ENCODE assay signal across 15 cellular contexts in the genomic region with DNA sequence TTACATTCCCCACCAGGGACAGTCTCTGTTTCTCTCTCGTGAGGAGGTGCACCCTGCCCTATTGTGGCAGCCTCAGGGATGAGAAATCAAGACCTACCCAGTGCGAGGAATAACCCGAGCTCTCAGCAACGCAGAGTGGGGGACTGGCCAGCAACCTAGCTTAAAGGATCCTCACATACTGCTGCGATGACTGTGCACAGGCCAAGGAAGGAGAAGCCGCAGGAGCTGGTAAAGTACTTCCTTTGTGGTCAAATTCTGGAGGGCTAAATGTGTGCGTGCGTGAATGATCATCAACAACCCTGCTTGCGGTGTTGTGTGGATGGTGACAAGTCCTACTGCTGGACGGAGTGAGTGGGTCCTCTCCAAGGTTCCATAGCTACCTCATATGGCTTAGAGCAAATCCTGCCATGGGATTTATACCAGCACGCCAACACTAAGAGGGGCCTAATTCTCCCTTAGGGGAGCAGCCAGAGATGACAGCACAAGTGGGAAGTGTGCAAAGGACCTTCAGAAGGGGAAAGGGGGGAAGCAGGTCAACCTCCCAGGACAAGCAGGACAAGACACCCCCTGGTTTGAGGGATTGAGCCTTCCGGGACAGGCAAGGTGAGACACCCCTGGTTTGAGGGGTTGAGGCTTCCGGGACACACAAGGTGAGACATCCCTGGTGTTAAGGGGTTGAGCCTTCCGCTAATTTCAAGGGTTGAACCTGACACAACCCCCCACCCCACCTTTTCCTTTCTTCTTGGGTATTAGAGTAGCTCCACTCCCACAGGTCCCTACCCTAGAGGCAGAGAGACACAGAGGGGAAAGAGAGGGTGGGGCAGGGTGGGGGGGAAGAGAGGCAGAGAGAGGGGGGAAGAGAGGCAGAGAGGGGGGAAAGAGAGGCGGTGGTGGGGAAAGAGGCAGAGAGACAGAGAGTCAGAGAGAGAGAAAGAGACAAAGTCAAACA. TPM values are rescaled to one million over a fixed set of nuclear protein-coding genes. Genes with fewer than 3 reads are reported as not detected.
DNase-seq lines count a peak whose midpoint lies in the region; ATAC-seq and TF ChIP-seq lines count a peak whose summit lies in the region.
"Had no signal": no experiment of that assay in that cellular context is flagged by ENCODE, and none has a peak within 500 bp of the region (broad histone marks: within the 10 kb centered on the region; RNA-seq: fewer than 3 reads in every experiment).

No MANE protein-coding gene starts in this region.

- no peak overlapping the region; a peak in 1 of 5 replicates for H3K4me3 Mint-ChIP-seq in H9
- H3K4me3 Mint-ChIP-seq: neural crest cell; stimulated activated naive CD8-positive, alpha-beta T cell treated with anti-CD3 and anti-CD28 coated beads, Interleukin-15, Interleukin-2, amounts not matched to agents 100 ng/mL and 50 ng/mL, for 24 hours had no signal

- H3K27ac Mint-ChIP-seq in H9, result peak overlapping the region in 2 of 3 experiments; percentile 17 to 77; a peak in 3 of 7 replicates
- H3K27ac Mint-ChIP-seq: stimulated activated naive CD8-positive, alpha-beta T cell treated with anti-CD3 and anti-CD28 coated beads, Interleukin-15, Interleukin-2, amounts not matched to agents 100 ng/mL and 50 ng/mL, for 24 hours had no signal

- no peak overlapping the region for H3K23ac ChIP-seq in H9 (ENCODE audit: insufficient read length, low read depth, low read length)

- no peak overlapping the region for H3K4ac ChIP-seq in H9 (ENCODE audit: low read depth, low read length)

- in situ Hi-C loops in brain microvascular endothelial cell (cut with HindIII; ENCODE audit: low pct_ligation_motif_present, low sequenced_read_pairs), result no loop called here

- H4K5ac ChIP-seq in H9 (ENCODE audit: insufficient read length, low read depth, low read length), result no peak overlapping the region

- H3T11ph ChIP-seq in H9 (ENCODE audit: low read length), result no peak overlapping the region

- peaks cover 19% of the 10 kb centered on the region for H3K79me1 ChIP-seq in H9 (ENCODE audit: insufficient read depth, low read depth, low read length, poor library complexity, severe bottlenecking)

- no peak overlapping the region for H3K18ac ChIP-seq in H9 (ENCODE audit: insufficient read length, low read depth, low read length)

- TF ChIP-seq POLR2A in NB4 (IDR thresholded peaks at IDR 0.05; ENCODE audit: extremely low read depth, insufficient read length), result no peak
- no peak for TF ChIP-seq POLR2A in prostate gland (IDR thresholded peaks at IDR 0.05)

- no peak for DNase-seq in H9
- peak; percentile 56 for DNase-seq in NB4 (ENCODE audit: low read depth)
- DNase-seq in brain microvascular endothelial cell, result peak; percentile 83
- peak; percentile 13 for DNase-seq in retina
- DNase-seq in prostate gland (ENCODE audit: low spot score), result no peak
- DNase-seq: NCI-H2081 treated with DMSO at 0.1 percent for 48 hours; NK-92 treated with Interleukin-12 subunit alpha and Interleukin-12 subunit beta, amount 100 ng/mL, for 24 hours; SK-N-SH had no signal

- no peaks in the 10 kb centered on the region for H3K27me3 Mint-ChIP-seq in H9 (ENCODE audit: low read depth)
- H3K27me3 Mint-ChIP-seq: stimulated activated naive CD8-positive, alpha-beta T cell treated with anti-CD3 and anti-CD28 coated beads, Interleukin-15, Interleukin-2, amounts not matched to agents 100 ng/mL and 50 ng/mL, for 24 hours had no signal

- H3K36me3 ChIP-seq in brain microvascular endothelial cell (replicated peaks) (peaks cover 2% of the 10 kb centered on the region), prostate gland (no peaks in the 10 kb centered on the region)

- no peak overlapping the region for H3K27ac ChIP-seq in H9 (ENCODE audit: insufficient read length, low read depth, low read length)
- peak overlapping the region; percentile 56 for H3K27ac ChIP-seq in brain microvascular endothelial cell
- H3K27ac ChIP-seq in prostate gland, result no peak overlapping the region
- H3K27ac ChIP-seq: coronary artery, vagina had no signal

- H3K4me3 ChIP-seq in NB4 (ENCODE audit: low read depth, low read length) (no peak overlapping the region), brain microvascular endothelial cell (ENCODE audit: low read depth, low read length) (no peak overlapping the region), prostate gland (no peak overlapping the region)
- H3K4me3 ChIP-seq: coronary artery, vagina had no signal

- H3K56ac ChIP-seq in H9 (ENCODE audit: insufficient read length, low read depth, low read length), result no peak overlapping the region

- H2AFZ ChIP-seq in H9 (ENCODE audit: low read length), result no peak overlapping the region

- peaks cover 13 to 16% of the 10 kb centered on the region in 2 experiments for H3K9me3 Mint-ChIP-seq in H9
- H3K9me3 Mint-ChIP-seq: neural crest cell had no signal

- no peak overlapping the region for H2BK15ac ChIP-seq in H9 (ENCODE audit: low read depth, low read length)

- H4K8ac ChIP-seq in H9 (replicated peaks; ENCODE audit: insufficient read length, low read depth, low read length), result no peak overlapping the region

- H3K4me2 ChIP-seq in H9 (ENCODE audit: insufficient read depth, insufficient read length, low read length), result no peak overlapping the region
- H3K4me2 ChIP-seq: SK-N-SH had no signal

- H2BK120ac ChIP-seq in H9 (ENCODE audit: low read depth, low read length, poor library complexity, severe bottlenecking), result no peak overlapping the region

- H3K36me3 Mint-ChIP-seq in H9 (ENCODE audit: insufficient read depth in 1 of 3, low read depth in 3 of 3), result peaks cover 18 to 34% (median 19%) of the 10 kb centered on the region in 3 experiments

- H3K4me1 ChIP-seq in H9 (ENCODE audit: insufficient read depth, low read length) (no peaks in the 10 kb centered on the region), prostate gland (replicated peaks) (no peaks in the 10 kb centered on the region)

- no peak overlapping the region for H4K91ac ChIP-seq in H9 (ENCODE audit: insufficient read length, low read depth, low read length)

- H3K9ac ChIP-seq in H9 (ENCODE audit: extremely low read depth, insufficient read length, low read length), result no peak overlapping the region
- H3K9ac ChIP-seq: SK-N-SH had no signal

- peaks cover 16% of the 10 kb centered on the region; the same call in 1 of the 2 replicates for H3K79me2 ChIP-seq in H9 (ENCODE audit: insufficient read depth, low read length)

- H3K9me3 ChIP-seq in H9 (ENCODE audit: control insufficient read depth, low read depth, low read length) (peaks cover 12% of the 10 kb centered on the region), prostate gland (no peaks in the 10 kb centered on the region)

- peaks cover 32 to 43% of the 10 kb centered on the region in 2 experiments for H3K4me1 Mint-ChIP-seq in H9

- H3K14ac ChIP-seq in H9 (ENCODE audit: insufficient read depth, low read length), result no peak overlapping the region

- WGBS in H9 (ENCODE audit: extremely low coverage, insufficient read length, low lambda C conversion rate), result no CpG with 5 or more reads among the region's 15 CpGs
- 95% methylated on average over 15 of the region's 15 CpGs for WGBS in prostate gland

- H3K23me2 ChIP-seq in H9 (ENCODE audit: insufficient read length, low read depth, low read length, poor library complexity, severe bottlenecking), result no peaks in the 10 kb centered on the region

- intact Hi-C loops in prostate gland (cut with DNase I), result no loop called here

- H2AK5ac ChIP-seq in H9 (ENCODE audit: insufficient read length, low read length), result no peak overlapping the region

- no peaks in the 10 kb centered on the region for H4K20me1 ChIP-seq in H9 (ENCODE audit: control insufficient read depth, insufficient read depth, insufficient read length)

- no peaks in the 10 kb centered on the region for H3K27me3 ChIP-seq in H9 (ENCODE audit: insufficient read depth, low read length)
- no peaks in the 10 kb centered on the region for H3K27me3 ChIP-seq in brain microvascular endothelial cell (replicated peaks)
- H3K27me3 ChIP-seq in prostate gland (replicated peaks; ENCODE audit: insufficient read depth), result no peaks in the 10 kb centered on the region
- H3K27me3 ChIP-seq: vagina had no signal

- H2BK12ac ChIP-seq in H9 (ENCODE audit: insufficient read length, low read depth, low read length), result no peak overlapping the region

- H2BK20ac ChIP-seq in H9 (ENCODE audit: low read depth, low read length, poor library complexity, severe bottlenecking), result no peak overlapping the region

- H2BK5ac ChIP-seq in H9 (ENCODE audit: insufficient read length, low read length), result no peak overlapping the region

- no peak for TF ChIP-seq CTCF in H9 (conservative IDR thresholded peaks at IDR 0.05)
- no peak for TF ChIP-seq CTCF in NB4 (IDR thresholded peaks at IDR 0.05; ENCODE audit: low read depth, low read length)
- no peak for TF ChIP-seq CTCF in brain microvascular endothelial cell (IDR thresholded peaks at IDR 0.05; ENCODE audit: low read depth, low read length, missing control alignments)
- no peak for TF ChIP-seq CTCF in prostate gland (IDR thresholded peaks at IDR 0.05)

- ATAC-seq in HG03135 (IDR thresholded peaks at IDR 0.05; ENCODE audit: unreplicated experiment) (no peak), GM19467 (IDR thresholded peaks at IDR 0.05; ENCODE audit: unreplicated experiment) (no peak)
- ATAC-seq: activated CD4-positive, CD25-positive, alpha-beta regulatory T cell treated with anti-CD3 and anti-CD28 coated beads, Interleukin-2, amount 50 U/mL, for 24 hours had no signal

RNA-seq across cellular contexts. Expression of a gene that starts 58.8 kb away (rescaled TPM):
- total RNA-seq in H9 (2021) (11.3 and 13.7 TPM in 2 replicates), prostate gland (1 to 10 TPM; 6.1 to 9.8 TPM)

RNA-seq across cellular contexts. Expression of a gene that starts 59.5 kb away (rescaled TPM):
- total RNA-seq in H9 (2021) (49.5 and 52.1 TPM in 2 replicates), prostate gland (10 to 100 TPM; 25.6 to 40.5 TPM)

Comparison
In these comparisons a context has a peak if more than half of its experiments do, and no peak if none do; other contexts are left out.
1. DNase-seq: peak in NB4 (single experiment), brain microvascular endothelial cell (single experiment) and retina (single experiment); none in H9 (single experiment) and prostate gland (single experiment).